ENCODE assay signal across 18 cellular contexts in the genomic region with DNA sequence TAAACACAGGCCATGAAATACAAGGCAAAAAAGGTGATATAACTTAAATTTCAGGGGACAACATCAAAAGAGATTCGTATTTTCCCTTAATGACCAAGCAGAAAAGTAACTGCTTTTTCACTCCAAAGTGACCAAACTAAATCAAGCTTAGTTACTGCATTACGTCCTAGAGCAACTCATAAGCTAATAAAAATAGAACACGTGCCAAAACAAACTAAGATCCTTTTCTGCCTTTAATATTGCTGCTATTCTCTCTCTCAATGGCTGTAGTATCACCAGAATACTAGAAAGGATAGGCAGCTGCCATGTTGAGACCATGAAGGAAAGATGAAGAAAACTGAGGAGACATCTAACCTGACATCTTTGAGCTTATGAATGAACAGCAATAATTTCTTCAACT. TPM values are rescaled to one million over a fixed set of nuclear protein-coding genes. Genes with fewer than 3 reads are reported as not detected.
"Had no signal": no experiment of that assay in that cellular context is flagged by ENCODE, and none has a peak within 500 bp of the region (broad histone marks: within the 10 kb centered on the region; RNA-seq: fewer than 3 reads in every experiment).

No MANE protein-coding gene starts in this region.

- ATAC-seq: activated CD8-positive, alpha-beta memory T cell treated with anti-CD3 and anti-CD28 coated beads, Interleukin-2, amount 10 ng/mL, durations not matched to agents 7 days and 5 days; body of pancreas; effector memory CD8-positive, alpha-beta T cell; left ventricle myocardium superior; psoas muscle; right lobe of liver had no signal

- H3K4me3 ChIP-seq: body of pancreas, psoas muscle, right lobe of liver, spleen had no signal

- H3K27me3 ChIP-seq: body of pancreas, right lobe of liver, spleen had no signal

- H3K27ac ChIP-seq: body of pancreas, psoas muscle, right lobe of liver, spleen had no signal

- H3K9me3 ChIP-seq: body of pancreas, psoas muscle, right lobe of liver had no signal

- H3K4me1 ChIP-seq: body of pancreas, psoas muscle, right lobe of liver, spleen had no signal

- DNase-seq: activated CD4-positive, alpha-beta T cell treated with anti-CD3 and anti-CD28 coated beads, Interleukin-2, amount 50 U/mL, for 48 hours; activated CD4-positive, CD25-positive, alpha-beta regulatory T cell treated with anti-CD3 and anti-CD28 coated beads, Interleukin-2, amount 50 U/mL, for 72 hours; activated CD8-positive, alpha-beta memory T cell treated with anti-CD3 and anti-CD28 coated beads, Interleukin-2, amount 10 ng/mL, durations not matched to agents 7 days and 5 days; activated naive CD4-positive, alpha-beta T cell treated with anti-CD3 and anti-CD28 coated beads, Interleukin-2, amount 10 ng/mL, durations not matched to agents 7 days and 5 days; activated T-cell treated with anti-CD3 and anti-CD28 coated beads, Interleukin-2, amount 50 U/mL, for 1 hour; body of pancreas; effector memory CD8-positive, alpha-beta T cell; erythroblast; kidney glomerular epithelial cell; left ventricle myocardium superior; nephron progenitor cell; psoas muscle; right lobe of liver; spleen; T-helper 1 cell; T1000 had no signal

RNA-seq across cellular contexts. Expression of gene TM4SF19, which starts 50.8 kb away (rescaled TPM):
- total RNA-seq: activated CD8-positive, alpha-beta memory T cell treated with anti-CD3 and anti-CD28 coated beads, Interleukin-2, amount 10 ng/mL, durations not matched to agents 7 days and 5 days; activated T-helper 2 cell treated with anti-CD3 and anti-CD28 coated beads, Interferon-gamma antibody, Interleukin-2, Interleukin-4, amounts not matched to agents 10 μg/mL and 5 μg/mL and 100 μg/mL, durations not matched to agents 14 hours and 24 hours and 36 hours; body of pancreas; left ventricle myocardium superior; temporal lobe had no signal
